13 cellular contexts compared by ENCODE assay signal in genomic region chrX:112643721-112644120, GRCh38. TPM values are rescaled to one million over a fixed set of nuclear protein-coding genes. Genes with fewer than 3 reads are reported as not detected.
A peak's percentile ranks its signal among the peaks of the same experiment; 100 is the strongest.
DNase-seq lines count a peak whose midpoint lies in the region; ATAC-seq, FAIRE-seq and TF ChIP-seq lines count a peak whose summit lies in the region.
"Had no signal": no experiment of that assay in that cellular context is flagged by ENCODE, and none has a peak within 500 bp of the region (broad histone marks: within the 10 kb centered on the region; RNA-seq: fewer than 3 reads in every experiment).

No MANE protein-coding gene starts in this region.

- no peak overlapping the region for H4K5ac ChIP-seq in H1 (ENCODE audit: insufficient read length, low read depth, low read length)

- TF ChIP-seq EP300 in H1 (IDR thresholded peaks at IDR 0.05; ENCODE audit: borderline replicate concordance in 1 of 2, low read depth in 2 of 2, low read length in 2 of 2), result no peak

- H3K79me2 ChIP-seq in H1 (ENCODE audit: control insufficient read depth in 1 of 2, insufficient read depth in 2 of 2, low read length in 2 of 2), result no peaks in the 10 kb centered on the region

- 85% methylated on average over 6 of the region's 6 CpGs; no CpG with 5 or more reads in 1 of the 2 experiments for WGBS in H1 (ENCODE audit: extremely low coverage in 1 of 2, insufficient coverage in 1 of 2, insufficient read length in 1 of 2, insufficient replicate concordance in 2 of 2, low coverage in 1 of 2, low lambda C conversion rate in 2 of 2, missing lambda C conversion rate in 1 of 2), 2 experiments

- no peaks in the 10 kb centered on the region; a peak in 1 of 7 replicates for H3K27me3 ChIP-seq in H1 (replicated peaks in 1 of 4; ENCODE audit: control insufficient read depth in 3 of 4, extremely low read depth in 1 of 4, insufficient read depth in 3 of 4, low read length in 3 of 4)

- no peak overlapping the region for H2AFZ ChIP-seq in H1 (ENCODE audit: low read length)

- no peaks in the 10 kb centered on the region for H3K36me3 ChIP-seq in H1 (ENCODE audit: control insufficient read depth in 2 of 4, insufficient read depth in 4 of 4, low read length in 3 of 4)

- H3K27ac Mint-ChIP-seq in natural killer cell treated with Interleukin-12 subunit alpha and Interleukin-12 subunit beta and Interleukin-15 and Interleukin-18, amount 100 ng/mL, for 72 hours, result no peak overlapping the region
- H3K27ac Mint-ChIP-seq: activated CD8-positive, alpha-beta memory T cell treated with anti-CD3 and anti-CD28 coated beads, Interleukin-2, amount 10 ng/mL, durations not matched to agents 7 days and 5 days had no signal

- H2BK12ac ChIP-seq in H1 (ENCODE audit: low read depth, low read length), result no peak overlapping the region

- H3K56ac ChIP-seq in H1 (replicated peaks; ENCODE audit: insufficient read length, low read depth, low read length), result no peak overlapping the region

- TF ChIP-seq RAD21 in H1 (IDR thresholded peaks at IDR 0.05 in 1 of 2, conservative IDR thresholded peaks at IDR 0.05 in 1 of 2; ENCODE audit: low read depth in 2 of 2, low read length in 2 of 2), result no peak

- peak overlapping the region; percentile 25; the same call in 1 of the 2 replicates for H4K8ac ChIP-seq in H1 (ENCODE audit: extremely low read depth, insufficient read depth, low read length)

- no peak overlapping the region for H2AK5ac ChIP-seq in H1 (ENCODE audit: low read depth, low read length)

- H3K4me3 Mint-ChIP-seq in natural killer cell treated with Interleukin-12 subunit alpha and Interleukin-12 subunit beta and Interleukin-15 and Interleukin-18, amount 100 ng/mL, for 72 hours, result no peak overlapping the region
- H3K4me3 Mint-ChIP-seq: activated CD8-positive, alpha-beta memory T cell treated with anti-CD3 and anti-CD28 coated beads, Interleukin-2, amount 10 ng/mL, durations not matched to agents 7 days and 5 days; neural crest cell had no signal

- H3K14ac ChIP-seq in H1 (ENCODE audit: insufficient read length), result no peak overlapping the region

- no peaks in the 10 kb centered on the region for H3K23me2 ChIP-seq in H1 (ENCODE audit: low read depth, low read length)

- H3K9ac ChIP-seq in H1 (replicated peaks in 1 of 4; ENCODE audit: extremely low read depth in 1 of 4, low read depth in 3 of 4, low read length in 3 of 4), result no peak overlapping the region

- H3K27me3 Mint-ChIP-seq in natural killer cell treated with Interleukin-12 subunit alpha and Interleukin-12 subunit beta and Interleukin-15 and Interleukin-18, amount 100 ng/mL, for 72 hours, result peaks cover 7 to 13% of the 10 kb centered on the region in 2 donors
- H3K27me3 Mint-ChIP-seq: activated CD8-positive, alpha-beta memory T cell treated with anti-CD3 and anti-CD28 coated beads, Interleukin-2, amount 10 ng/mL, durations not matched to agents 7 days and 5 days had no signal

- no peak overlapping the region for H4K91ac ChIP-seq in H1 (replicated peaks; ENCODE audit: insufficient read length, low read length)

- H3K4me1 Mint-ChIP-seq in natural killer cell treated with Interleukin-12 subunit alpha and Interleukin-12 subunit beta and Interleukin-15 and Interleukin-18, amount 100 ng/mL, for 72 hours (ENCODE audit: low read depth in 2 of 2), result no peaks in the 10 kb centered on the region

- H3K79me1 ChIP-seq in H1 (ENCODE audit: low read depth, low read length), result no peaks in the 10 kb centered on the region

- FAIRE-seq in H1 (lab: Jason Lieb, UNC), result no peak
- FAIRE-seq: HepG2, kidney had no signal

- no peaks in the 10 kb centered on the region for H4K20me1 ChIP-seq in H1 (replicated peaks in 1 of 2; ENCODE audit: control insufficient read depth in 1 of 2, insufficient read depth in 2 of 2, low read length in 2 of 2)

- CTCF ChIA-PET in H1 (lab: Charles Lee; ENCODE audit: partially characterized antibody), result interaction anchor here (1.1 to 2.3 kb wide), 4 partner anchors 9 to 598 kb away, joined by 3 to 7 read pairs (median 4); no protein-coding TSS in a partner anchor

- H2BK15ac ChIP-seq in H1 (ENCODE audit: low read length), result no peak overlapping the region

- H2BK20ac ChIP-seq in H1 (ENCODE audit: low read length), result no peak overlapping the region

- ATAC-seq in GM18909 (IDR thresholded peaks at IDR 0.05; ENCODE audit: poor library complexity, unreplicated experiment) (peak; percentile 75), GM21529 (IDR thresholded peaks at IDR 0.05; ENCODE audit: unreplicated experiment) (peak; percentile 59), HG03097 (IDR thresholded peaks at IDR 0.05; ENCODE audit: low FRiP score, unreplicated experiment) (peak; percentile 45)
- no peak for ATAC-seq in natural killer cell treated with Interleukin-12 subunit alpha and Interleukin-12 subunit beta and Interleukin-15 and Interleukin-18, amount 100 ng/mL, for 72 hours
- ATAC-seq: activated CD8-positive, alpha-beta memory T cell treated with anti-CD3 and anti-CD28 coated beads, Interleukin-2, amount 10 ng/mL, durations not matched to agents 7 days and 5 days; HepG2 had no signal

- no peak overlapping the region for H3K27ac ChIP-seq in H1 (ENCODE audit: low read depth, low read length)

- no peak overlapping the region for H3K23ac ChIP-seq in H1 (ENCODE audit: insufficient read length)

- no peak for TF ChIP-seq CTCF in H1 (IDR thresholded peaks at IDR 0.05; ENCODE audit: control extremely low read depth in 1 of 3, insufficient read depth in 1 of 3, low read depth in 1 of 3, low read length in 3 of 3)

- H2BK120ac ChIP-seq in H1 (replicated peaks; ENCODE audit: low read depth, low read length), result no peak overlapping the region

- H3K9me3 Mint-ChIP-seq in natural killer cell treated with Interleukin-12 subunit alpha and Interleukin-12 subunit beta and Interleukin-15 and Interleukin-18, amount 100 ng/mL, for 72 hours, result no peaks in the 10 kb centered on the region
- H3K9me3 Mint-ChIP-seq: neural crest cell had no signal

- POLR2A ChIA-PET in H1 (lab: Charles Lee; ENCODE audit: partially characterized antibody), result no interaction called here

- no peak overlapping the region for H3K4me3 ChIP-seq in H1 (ENCODE audit: extremely low read depth in 1 of 4, insufficient read depth in 2 of 4, low read depth in 3 of 4, low read length in 4 of 4)

- no peak overlapping the region for H3K4me2 ChIP-seq in H1 (ENCODE audit: insufficient read depth in 1 of 2, low read depth in 2 of 2, low read length in 2 of 2)

- DNase-seq in H1 (ENCODE audit: low read depth in 1 of 2, low spot score in 2 of 2) (no peak), NCI-H524 treated with DMSO at 0.1 percent for 48 hours (lab: John Stamatoyannopoulos, UW) (no peak), NCI-H1436 (lab: John Stamatoyannopoulos, UW) (no peak)
- no peak for DNase-seq in natural killer cell treated with Interleukin-12 subunit alpha and Interleukin-12 subunit beta and Interleukin-15 and Interleukin-18, amount 100 ng/mL, for 72 hours (ENCODE audit: low spot score)
- DNase-seq: activated CD8-positive, alpha-beta memory T cell treated with anti-CD3 and anti-CD28 coated beads, Interleukin-2, amount 10 ng/mL, durations not matched to agents 7 days and 5 days; Caco-2; kidney; NCI-H226 had no signal

- no peak overlapping the region for H3K4ac ChIP-seq in H1 (replicated peaks; ENCODE audit: insufficient read length, low read depth, low read length)

- no peak overlapping the region for H2BK5ac ChIP-seq in H1 (ENCODE audit: low read depth, low read length)

- no peaks in the 10 kb centered on the region for H3K4me1 ChIP-seq in H1 (replicated peaks in 1 of 4; ENCODE audit: control insufficient read depth in 3 of 4, insufficient read depth in 4 of 4, low read length in 3 of 4)
- H3K4me1 ChIP-seq: Caco-2 had no signal

- no peaks in the 10 kb centered on the region for H3K9me3 ChIP-seq in H1 (ENCODE audit: insufficient read depth in 2 of 2, low read depth in 1 of 2, low read length in 1 of 2)
- H3K9me3 ChIP-seq: Caco-2 had no signal

- TF ChIP-seq POLR2A in H1 (IDR thresholded peaks at IDR 0.05; ENCODE audit: control extremely low read depth in 1 of 2, low read depth in 2 of 2, low read length in 2 of 2), result no peak

- no peak overlapping the region for H3K18ac ChIP-seq in H1 (ENCODE audit: extremely low read depth, low read length)

- no peaks in the 10 kb centered on the region for H3K36me3 Mint-ChIP-seq in natural killer cell treated with Interleukin-12 subunit alpha and Interleukin-12 subunit beta and Interleukin-15 and Interleukin-18, amount 100 ng/mL, for 72 hours
- H3K36me3 Mint-ChIP-seq: activated CD8-positive, alpha-beta memory T cell treated with anti-CD3 and anti-CD28 coated beads, Interleukin-2, amount 10 ng/mL, durations not matched to agents 7 days and 5 days had no signal

TF ChIP-seq in H1, 55 proteins besides CTCF, POLR2A, EP300 and RAD21 (continues in another document):
- no peak for TF ChIP-seq SIN3A (conservative IDR thresholded peaks at IDR 0.05 in 1 of 2, IDR thresholded peaks at IDR 0.05 in 1 of 2; ENCODE audit: low read depth in 1 of 2, low read length in 2 of 2)
- TF ChIP-seq TEAD4 (IDR thresholded peaks at IDR 0.05; ENCODE audit: low read depth, low read length), result no peak
- no peak for TF ChIP-seq NANOG (IDR thresholded peaks at IDR 0.05; ENCODE audit: insufficient read depth, low read depth, low read length, poor library complexity, severe bottlenecking)
- TF ChIP-seq GTF2F1 (IDR thresholded peaks at IDR 0.05; ENCODE audit: borderline replicate concordance, low read depth, low read length), result no peak

RNA-seq across cellular contexts. Expression of gene LHFPL1, which starts 36.0 kb away (rescaled TPM):
- 2.0 and 2.3 TPM in 2 replicates for total RNA-seq in H1 (2021; fragmentation: NEBNext Ultra II Directional; extraction: Animal tissue kit (Norgen Biotek cat#: 25700))
- polyA plus RNA-seq in H1 (2011; rRNA removed), result 0.86 and 1.1 TPM in 2 replicates
- 1.2 TPM for polyA plus RNA-seq in H1 (2011; cell fraction: cytosol; rRNA removed)
- polyA plus RNA-seq in H1 (2011; cell fraction: nucleus; rRNA removed), result 1.3 TPM
- 0.76 to 1.5 TPM (median 1.1 TPM) in 4 replicates for polyA plus RNA-seq in H1 (2012, experiment 1 of 2)
- not detected for polyA plus RNA-seq in H1 (2012, experiment 2 of 2)
- 0.91 TPM for polyA plus RNA-seq in H1 (2013, experiment 1 of 2)
- polyA plus RNA-seq in H1 (2013, experiment 2 of 2), result 0.98 TPM
- polyA minus RNA-seq in H1 (2011; rRNA and poly(A)+ RNA removed), result 6.6 and 6.8 TPM in 2 replicates
- 2.4 TPM for polyA minus RNA-seq in H1 (2011; cell fraction: cytosol; rRNA and poly(A)+ RNA removed)
- polyA minus RNA-seq in H1 (2011; cell fraction: nucleus; rRNA and poly(A)+ RNA removed), result 8.3 TPM
- not detected for total RNA-seq in natural killer cell treated with Interleukin-12 subunit alpha and Interleukin-12 subunit beta and Interleukin-15 and Interleukin-18, amount 100 ng/mL, for 72 hours
- total RNA-seq: Caco-2, HepG2, kidney had no signal
- polyA plus RNA-seq: HepG2 had no signal

Comparison
In these comparisons a context has a peak if more than half of its experiments do, and no peak if none do; other contexts are left out.
1. ATAC-seq: peak in GM18909 (single experiment), GM21529 (single experiment) and HG03097 (single experiment); none in natural killer cell treated with Interleukin-12 subunit alpha and Interleukin-12 subunit beta and Interleukin-15 and Interleukin-18, amount 100 ng/mL, for 72 hours (0 of 2).